ENCODE assay signal across 18 cellular contexts in the genomic region with DNA sequence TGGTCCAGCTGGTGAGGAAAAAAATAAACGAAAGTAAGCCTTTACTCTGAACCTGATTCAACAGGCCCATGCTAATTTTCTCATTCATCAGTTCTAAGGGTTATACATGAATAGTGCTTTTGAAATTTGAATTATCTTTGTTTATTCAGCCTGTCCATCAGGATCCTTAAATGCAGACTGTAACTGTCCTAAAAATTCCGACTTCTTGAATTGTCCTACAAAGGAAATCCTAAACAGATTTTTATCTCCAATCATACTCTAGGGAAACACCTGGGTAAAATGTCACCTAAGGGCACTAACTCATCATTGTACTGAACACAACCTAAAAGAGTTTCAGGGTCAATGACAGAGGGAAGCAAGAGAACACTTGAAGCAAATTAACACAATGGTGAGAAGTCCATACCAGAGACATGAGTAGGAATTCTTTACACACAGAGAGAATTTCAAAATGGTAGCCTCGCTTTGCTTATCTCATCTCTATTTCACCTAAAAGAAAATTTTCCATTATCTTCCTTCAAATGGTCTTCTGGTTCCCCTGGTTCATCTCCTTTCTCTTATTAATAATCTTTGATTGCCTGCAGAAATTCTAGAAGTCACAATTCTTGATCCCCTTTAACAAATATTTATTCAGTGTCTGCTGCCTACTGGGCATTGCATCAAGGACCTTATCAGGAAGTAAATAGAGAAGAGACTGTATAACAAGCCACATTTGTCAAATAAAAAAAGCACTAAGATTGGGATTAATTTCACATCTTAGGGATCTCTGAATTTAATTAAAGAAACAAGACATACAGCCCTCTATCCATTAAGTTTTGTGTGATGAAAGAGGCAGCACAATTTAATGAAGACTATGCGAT.
"Had no signal": no experiment of that assay in that cellular context is flagged by ENCODE, and none has a peak within 500 bp of the region (broad histone marks: within the 10 kb centered on the region; RNA-seq: fewer than 3 reads in every experiment).

No MANE protein-coding gene starts in this region.

- H3K4me1 ChIP-seq: foreskin keratinocyte, lower lobe of right lung had no signal

- DNase-seq: central memory CD4-positive, alpha-beta T cell; effector memory CD4-positive, alpha-beta T cell; heart left ventricle; hippocampal formation; kidney glomerular epithelial cell; lower lobe of right lung; naive thymus-derived CD4-positive, alpha-beta T cell; posterior cingulate gyrus; small intestine; stimulated activated CD4-positive, alpha-beta T cell treated with anti-CD3 and anti-CD28 coated beads, Interleukin-12 subunit alpha, Interleukin-12 subunit beta, amount 100 ng/mL, for 4 hours; stimulated activated naive CD4-positive, alpha-beta T cell; stomach; substantia nigra had no signal

- H3K36me3 ChIP-seq: heart left ventricle, lower lobe of right lung, neutrophil, right atrium auricular region, stomach, thoracic aorta had no signal

- H3K27ac ChIP-seq: coronary artery, foreskin keratinocyte, heart left ventricle, lower lobe of right lung, neutrophil, right atrium auricular region, stomach, thoracic aorta had no signal

- ATAC-seq: foreskin keratinocyte; heart left ventricle; lower lobe of right lung; naive thymus-derived CD4-positive, alpha-beta T cell had no signal

- H3K27me3 ChIP-seq: foreskin keratinocyte, heart left ventricle, neutrophil, right atrium auricular region, stomach had no signal

- H3K4me3 ChIP-seq: coronary artery, heart left ventricle, lower lobe of right lung, right atrium auricular region, stomach, thoracic aorta had no signal

- H3K9me3 ChIP-seq: heart left ventricle, lower lobe of right lung, neutrophil, right atrium auricular region, stomach, thoracic aorta had no signal
